In the genomic region with DNA sequence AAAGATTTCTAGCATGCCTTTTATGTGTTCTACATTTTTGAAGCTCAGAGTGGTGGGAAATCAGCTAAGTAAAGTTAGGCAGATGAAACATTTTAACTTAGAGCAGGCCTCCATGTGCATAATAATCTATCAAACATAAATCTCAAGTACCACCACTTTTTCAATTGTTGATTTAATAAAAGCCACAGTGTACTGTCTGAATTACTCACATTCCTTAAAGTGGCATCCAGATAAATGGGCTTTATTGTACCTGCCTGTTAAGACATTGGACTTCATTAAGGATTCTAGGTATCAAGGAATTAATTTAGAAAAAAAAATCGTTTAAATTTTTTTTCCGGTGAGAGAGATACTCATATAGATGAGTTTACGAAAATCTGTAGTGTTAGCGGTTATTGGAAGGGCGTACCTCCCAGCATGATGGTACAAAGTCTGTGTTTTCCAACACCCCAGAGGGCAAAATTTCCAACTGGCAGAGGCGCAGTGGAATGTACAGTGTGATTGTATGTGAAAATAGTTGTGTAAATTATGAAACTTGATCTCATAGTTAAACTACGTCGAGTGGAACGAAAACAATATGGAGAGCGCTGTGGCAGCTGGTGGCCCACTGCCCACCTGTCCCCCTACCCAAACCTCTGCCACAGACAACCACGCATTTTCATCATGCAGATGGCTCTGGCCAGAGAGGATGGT, we compare ENCODE assay signal across 1 cellular context.
TF ChIP-seq lines count a peak whose summit lies in the region.

No MANE protein-coding gene starts in this region.

TF ChIP-seq in HepG2, 621 proteins besides CTCF, POLR2A, EP300 and RAD21 (continued from another document and continues in another):
- TF ChIP-seq, protein P1, sequence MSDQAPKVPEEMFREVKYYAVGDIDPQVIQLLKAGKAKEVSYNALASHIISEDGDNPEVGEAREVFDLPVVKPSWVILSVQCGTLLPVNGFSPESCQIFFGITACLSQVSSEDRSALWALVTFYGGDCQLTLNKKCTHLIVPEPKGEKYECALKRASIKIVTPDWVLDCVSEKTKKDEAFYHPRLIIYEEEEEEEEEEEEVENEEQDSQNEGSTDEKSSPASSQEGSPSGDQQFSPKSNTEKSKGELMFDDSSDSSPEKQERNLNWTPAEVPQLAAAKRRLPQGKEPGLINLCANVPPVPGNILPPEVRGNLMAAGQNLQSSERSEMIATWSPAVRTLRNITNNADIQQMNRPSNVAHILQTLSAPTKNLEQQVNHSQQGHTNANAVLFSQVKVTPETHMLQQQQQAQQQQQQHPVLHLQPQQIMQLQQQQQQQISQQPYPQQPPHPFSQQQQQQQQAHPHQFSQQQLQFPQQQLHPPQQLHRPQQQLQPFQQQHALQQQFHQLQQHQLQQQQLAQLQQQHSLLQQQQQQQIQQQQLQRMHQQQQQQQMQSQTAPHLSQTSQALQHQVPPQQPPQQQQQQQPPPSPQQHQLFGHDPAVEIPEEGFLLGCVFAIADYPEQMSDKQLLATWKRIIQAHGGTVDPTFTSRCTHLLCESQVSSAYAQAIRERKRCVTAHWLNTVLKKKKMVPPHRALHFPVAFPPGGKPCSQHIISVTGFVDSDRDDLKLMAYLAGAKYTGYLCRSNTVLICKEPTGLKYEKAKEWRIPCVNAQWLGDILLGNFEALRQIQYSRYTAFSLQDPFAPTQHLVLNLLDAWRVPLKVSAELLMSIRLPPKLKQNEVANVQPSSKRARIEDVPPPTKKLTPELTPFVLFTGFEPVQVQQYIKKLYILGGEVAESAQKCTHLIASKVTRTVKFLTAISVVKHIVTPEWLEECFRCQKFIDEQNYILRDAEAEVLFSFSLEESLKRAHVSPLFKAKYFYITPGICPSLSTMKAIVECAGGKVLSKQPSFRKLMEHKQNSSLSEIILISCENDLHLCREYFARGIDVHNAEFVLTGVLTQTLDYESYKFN (CRISPR knock-in tag; conservative IDR thresholded peaks at IDR 0.05) = peak; percentile 50
- TF ChIP-seq ZFP36L1 (CRISPR knock-in tag; IDR thresholded peaks at IDR 0.05) = no peak
- TF ChIP-seq, protein P2, sequence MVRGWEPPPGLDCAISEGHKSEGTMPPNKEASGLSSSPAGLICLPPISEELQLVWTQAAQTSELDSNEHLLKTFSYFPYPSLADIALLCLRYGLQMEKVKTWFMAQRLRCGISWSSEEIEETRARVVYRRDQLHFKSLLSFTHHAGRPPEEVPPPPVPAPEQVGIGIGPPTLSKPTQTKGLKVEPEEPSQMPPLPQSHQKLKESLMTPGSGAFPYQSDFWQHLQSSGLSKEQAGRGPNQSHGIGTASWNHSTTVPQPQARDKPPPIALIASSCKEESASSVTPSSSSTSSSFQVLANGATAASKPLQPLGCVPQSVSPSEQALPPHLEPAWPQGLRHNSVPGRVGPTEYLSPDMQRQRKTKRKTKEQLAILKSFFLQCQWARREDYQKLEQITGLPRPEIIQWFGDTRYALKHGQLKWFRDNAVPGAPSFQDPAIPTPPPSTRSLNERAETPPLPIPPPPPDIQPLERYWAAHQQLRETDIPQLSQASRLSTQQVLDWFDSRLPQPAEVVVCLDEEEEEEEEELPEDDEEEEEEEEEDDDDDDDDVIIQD (CRISPR knock-in tag; IDR thresholded peaks at IDR 0.05; ENCODE audit: low read depth) = peak; percentile 17; the same call in 1 of the 2 replicates
- TF ChIP-seq ZNF264 (CRISPR knock-in tag; IDR thresholded peaks at IDR 0.05) = peak; percentile 58; the same call in 1 of the 2 replicates
- TF ChIP-seq ZNF614 (CRISPR knock-in tag; IDR thresholded peaks at IDR 0.05; ENCODE audit: borderline replicate concordance) = 0 out of 2 replicates have a peak, but pooled peaks have one; percentile 46
- TF ChIP-seq, protein P3, sequence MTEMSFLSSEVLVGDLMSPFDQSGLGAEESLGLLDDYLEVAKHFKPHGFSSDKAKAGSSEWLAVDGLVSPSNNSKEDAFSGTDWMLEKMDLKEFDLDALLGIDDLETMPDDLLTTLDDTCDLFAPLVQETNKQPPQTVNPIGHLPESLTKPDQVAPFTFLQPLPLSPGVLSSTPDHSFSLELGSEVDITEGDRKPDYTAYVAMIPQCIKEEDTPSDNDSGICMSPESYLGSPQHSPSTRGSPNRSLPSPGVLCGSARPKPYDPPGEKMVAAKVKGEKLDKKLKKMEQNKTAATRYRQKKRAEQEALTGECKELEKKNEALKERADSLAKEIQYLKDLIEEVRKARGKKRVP (CRISPR knock-in tag; IDR thresholded peaks at IDR 0.05) = no peak
- TF ChIP-seq, protein P4, sequence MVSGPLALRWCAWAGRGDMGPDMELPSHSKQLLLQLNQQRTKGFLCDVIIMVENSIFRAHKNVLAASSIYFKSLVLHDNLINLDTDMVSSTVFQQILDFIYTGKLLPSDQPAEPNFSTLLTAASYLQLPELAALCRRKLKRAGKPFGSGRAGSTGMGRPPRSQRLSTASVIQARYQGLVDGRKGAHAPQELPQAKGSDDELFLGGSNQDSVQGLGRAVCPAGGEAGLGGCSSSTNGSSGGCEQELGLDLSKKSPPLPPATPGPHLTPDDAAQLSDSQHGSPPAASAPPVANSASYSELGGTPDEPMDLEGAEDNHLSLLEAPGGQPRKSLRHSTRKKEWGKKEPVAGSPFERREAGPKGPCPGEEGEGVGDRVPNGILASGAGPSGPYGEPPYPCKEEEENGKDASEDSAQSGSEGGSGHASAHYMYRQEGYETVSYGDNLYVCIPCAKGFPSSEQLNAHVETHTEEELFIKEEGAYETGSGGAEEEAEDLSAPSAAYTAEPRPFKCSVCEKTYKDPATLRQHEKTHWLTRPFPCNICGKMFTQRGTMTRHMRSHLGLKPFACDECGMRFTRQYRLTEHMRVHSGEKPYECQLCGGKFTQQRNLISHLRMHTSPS (CRISPR knock-in tag; IDR thresholded peaks at IDR 0.05; ENCODE audit: low read depth) = no peak; the same call in 1 of the 2 replicates
- TF ChIP-seq, protein P5, sequence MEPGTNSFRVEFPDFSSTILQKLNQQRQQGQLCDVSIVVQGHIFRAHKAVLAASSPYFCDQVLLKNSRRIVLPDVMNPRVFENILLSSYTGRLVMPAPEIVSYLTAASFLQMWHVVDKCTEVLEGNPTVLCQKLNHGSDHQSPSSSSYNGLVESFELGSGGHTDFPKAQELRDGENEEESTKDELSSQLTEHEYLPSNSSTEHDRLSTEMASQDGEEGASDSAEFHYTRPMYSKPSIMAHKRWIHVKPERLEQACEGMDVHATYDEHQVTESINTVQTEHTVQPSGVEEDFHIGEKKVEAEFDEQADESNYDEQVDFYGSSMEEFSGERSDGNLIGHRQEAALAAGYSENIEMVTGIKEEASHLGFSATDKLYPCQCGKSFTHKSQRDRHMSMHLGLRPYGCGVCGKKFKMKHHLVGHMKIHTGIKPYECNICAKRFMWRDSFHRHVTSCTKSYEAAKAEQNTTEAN (CRISPR knock-in tag; conservative IDR thresholded peaks at IDR 0.05) = peak; percentile 98
- 0 out of 2 replicates have a peak, but pooled peaks have one; percentile 36 for TF ChIP-seq EHMT2 (IDR thresholded peaks at IDR 0.05; ENCODE audit: borderline replicate concordance, low read depth, low read length)
- no peak for TF ChIP-seq SOX13 (IDR thresholded peaks at IDR 0.05)
- TF ChIP-seq SOX13 (CRISPR knock-in tag; conservative IDR thresholded peaks at IDR 0.05 in 1 of 2, IDR thresholded peaks at IDR 0.05 in 1 of 2) = peak in 1 of 2 experiments; percentile 15; a peak in 1 of 4 replicates
- TF ChIP-seq ZNF547 (CRISPR knock-in tag; IDR thresholded peaks at IDR 0.05) = no peak
- peak; percentile 56; the same call in 1 of the 2 replicates for TF ChIP-seq SALL1 (CRISPR knock-in tag; IDR thresholded peaks at IDR 0.05)
- no peak for TF ChIP-seq EEA1 (CRISPR knock-in tag; IDR thresholded peaks at IDR 0.05; ENCODE audit: borderline replicate concordance)
- TF ChIP-seq, protein P6, sequence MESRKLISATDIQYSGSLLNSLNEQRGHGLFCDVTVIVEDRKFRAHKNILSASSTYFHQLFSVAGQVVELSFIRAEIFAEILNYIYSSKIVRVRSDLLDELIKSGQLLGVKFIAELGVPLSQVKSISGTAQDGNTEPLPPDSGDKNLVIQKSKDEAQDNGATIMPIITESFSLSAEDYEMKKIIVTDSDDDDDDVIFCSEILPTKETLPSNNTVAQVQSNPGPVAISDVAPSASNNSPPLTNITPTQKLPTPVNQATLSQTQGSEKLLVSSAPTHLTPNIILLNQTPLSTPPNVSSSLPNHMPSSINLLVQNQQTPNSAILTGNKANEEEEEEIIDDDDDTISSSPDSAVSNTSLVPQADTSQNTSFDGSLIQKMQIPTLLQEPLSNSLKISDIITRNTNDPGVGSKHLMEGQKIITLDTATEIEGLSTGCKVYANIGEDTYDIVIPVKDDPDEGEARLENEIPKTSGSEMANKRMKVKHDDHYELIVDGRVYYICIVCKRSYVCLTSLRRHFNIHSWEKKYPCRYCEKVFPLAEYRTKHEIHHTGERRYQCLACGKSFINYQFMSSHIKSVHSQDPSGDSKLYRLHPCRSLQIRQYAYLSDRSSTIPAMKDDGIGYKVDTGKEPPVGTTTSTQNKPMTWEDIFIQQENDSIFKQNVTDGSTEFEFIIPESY (CRISPR knock-in tag; IDR thresholded peaks at IDR 0.05) = peak; percentile 86
- no peak for TF ChIP-seq TCF7 (IDR thresholded peaks at IDR 0.05; ENCODE audit: low read depth)
- no peak for TF ChIP-seq HCFC1 (IDR thresholded peaks at IDR 0.05; ENCODE audit: low read depth, low read length)
- TF ChIP-seq SOX6 (IDR thresholded peaks at IDR 0.05) = no peak
- TF ChIP-seq SOX6 (CRISPR knock-in tag; IDR thresholded peaks at IDR 0.05) = peak; percentile 18; the same call in 1 of the 2 replicates
- TF ChIP-seq HNF4A (CRISPR knock-in tag; IDR thresholded peaks at IDR 0.05) = peak; percentile 75
- TF ChIP-seq, protein P7, sequence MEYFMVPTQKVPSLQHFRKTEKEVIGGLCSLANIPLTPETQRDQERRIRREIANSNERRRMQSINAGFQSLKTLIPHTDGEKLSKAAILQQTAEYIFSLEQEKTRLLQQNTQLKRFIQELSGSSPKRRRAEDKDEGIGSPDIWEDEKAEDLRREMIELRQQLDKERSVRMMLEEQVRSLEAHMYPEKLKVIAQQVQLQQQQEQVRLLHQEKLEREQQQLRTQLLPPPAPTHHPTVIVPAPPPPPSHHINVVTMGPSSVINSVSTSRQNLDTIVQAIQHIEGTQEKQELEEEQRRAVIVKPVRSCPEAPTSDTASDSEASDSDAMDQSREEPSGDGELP (IDR thresholded peaks at IDR 0.05; ENCODE audit: borderline replicate concordance, low read depth) = 0 out of 2 replicates have a peak, but pooled peaks have one; percentile 16
- TF ChIP-seq, protein P8, sequence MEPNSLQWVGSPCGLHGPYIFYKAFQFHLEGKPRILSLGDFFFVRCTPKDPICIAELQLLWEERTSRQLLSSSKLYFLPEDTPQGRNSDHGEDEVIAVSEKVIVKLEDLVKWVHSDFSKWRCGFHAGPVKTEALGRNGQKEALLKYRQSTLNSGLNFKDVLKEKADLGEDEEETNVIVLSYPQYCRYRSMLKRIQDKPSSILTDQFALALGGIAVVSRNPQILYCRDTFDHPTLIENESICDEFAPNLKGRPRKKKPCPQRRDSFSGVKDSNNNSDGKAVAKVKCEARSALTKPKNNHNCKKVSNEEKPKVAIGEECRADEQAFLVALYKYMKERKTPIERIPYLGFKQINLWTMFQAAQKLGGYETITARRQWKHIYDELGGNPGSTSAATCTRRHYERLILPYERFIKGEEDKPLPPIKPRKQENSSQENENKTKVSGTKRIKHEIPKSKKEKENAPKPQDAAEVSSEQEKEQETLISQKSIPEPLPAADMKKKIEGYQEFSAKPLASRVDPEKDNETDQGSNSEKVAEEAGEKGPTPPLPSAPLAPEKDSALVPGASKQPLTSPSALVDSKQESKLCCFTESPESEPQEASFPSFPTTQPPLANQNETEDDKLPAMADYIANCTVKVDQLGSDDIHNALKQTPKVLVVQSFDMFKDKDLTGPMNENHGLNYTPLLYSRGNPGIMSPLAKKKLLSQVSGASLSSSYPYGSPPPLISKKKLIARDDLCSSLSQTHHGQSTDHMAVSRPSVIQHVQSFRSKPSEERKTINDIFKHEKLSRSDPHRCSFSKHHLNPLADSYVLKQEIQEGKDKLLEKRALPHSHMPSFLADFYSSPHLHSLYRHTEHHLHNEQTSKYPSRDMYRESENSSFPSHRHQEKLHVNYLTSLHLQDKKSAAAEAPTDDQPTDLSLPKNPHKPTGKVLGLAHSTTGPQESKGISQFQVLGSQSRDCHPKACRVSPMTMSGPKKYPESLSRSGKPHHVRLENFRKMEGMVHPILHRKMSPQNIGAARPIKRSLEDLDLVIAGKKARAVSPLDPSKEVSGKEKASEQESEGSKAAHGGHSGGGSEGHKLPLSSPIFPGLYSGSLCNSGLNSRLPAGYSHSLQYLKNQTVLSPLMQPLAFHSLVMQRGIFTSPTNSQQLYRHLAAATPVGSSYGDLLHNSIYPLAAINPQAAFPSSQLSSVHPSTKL (CRISPR knock-in tag; IDR thresholded peaks at IDR 0.05) = peak; percentile 57
- no peak for TF ChIP-seq ZNF615 (CRISPR knock-in tag; IDR thresholded peaks at IDR 0.05; ENCODE audit: borderline replicate concordance)
- TF ChIP-seq HNF4G (IDR thresholded peaks at IDR 0.05; ENCODE audit: borderline replicate concordance, low read depth, low read length) = peak; percentile 59; the same call in 1 of the 2 replicates
- TF ChIP-seq HNF4G (CRISPR knock-in tag; IDR thresholded peaks at IDR 0.05; ENCODE audit: borderline replicate concordance, low read depth) = no peak
- 0 out of 2 replicates have a peak, but pooled peaks have one; percentile 36 for TF ChIP-seq ZNF766 (CRISPR knock-in tag; IDR thresholded peaks at IDR 0.05; ENCODE audit: borderline replicate concordance)
- TF ChIP-seq GATAD2A (CRISPR knock-in tag; IDR thresholded peaks at IDR 0.05) = 0 out of 2 replicates have a peak, but pooled peaks have one; percentile 12
- TF ChIP-seq, protein P9, sequence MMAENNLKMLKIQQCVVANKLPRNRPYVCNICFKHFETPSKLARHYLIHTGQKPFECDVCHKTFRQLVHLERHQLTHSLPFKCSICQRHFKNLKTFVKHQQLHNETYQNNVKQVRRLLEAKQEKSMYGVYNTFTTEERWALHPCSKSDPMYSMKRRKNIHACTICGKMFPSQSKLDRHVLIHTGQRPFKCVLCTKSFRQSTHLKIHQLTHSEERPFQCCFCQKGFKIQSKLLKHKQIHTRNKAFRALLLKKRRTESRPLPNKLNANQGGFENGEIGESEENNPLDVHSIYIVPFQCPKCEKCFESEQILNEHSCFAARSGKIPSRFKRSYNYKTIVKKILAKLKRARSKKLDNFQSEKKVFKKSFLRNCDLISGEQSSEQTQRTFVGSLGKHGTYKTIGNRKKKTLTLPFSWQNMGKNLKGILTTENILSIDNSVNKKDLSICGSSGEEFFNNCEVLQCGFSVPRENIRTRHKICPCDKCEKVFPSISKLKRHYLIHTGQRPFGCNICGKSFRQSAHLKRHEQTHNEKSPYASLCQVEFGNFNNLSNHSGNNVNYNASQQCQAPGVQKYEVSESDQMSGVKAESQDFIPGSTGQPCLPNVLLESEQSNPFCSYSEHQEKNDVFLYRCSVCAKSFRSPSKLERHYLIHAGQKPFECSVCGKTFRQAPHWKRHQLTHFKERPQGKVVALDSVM (CRISPR knock-in tag; IDR thresholded peaks at IDR 0.05) = 0 out of 2 replicates have a peak, but pooled peaks have one; percentile 10
- TF ChIP-seq SIX4 (CRISPR knock-in tag; IDR thresholded peaks at IDR 0.05) = peak; percentile 88
- peak; percentile 91 for TF ChIP-seq SIX1 (CRISPR knock-in tag; IDR thresholded peaks at IDR 0.05; ENCODE audit: borderline replicate concordance)
- peak; percentile 67 for TF ChIP-seq TEAD3 (CRISPR knock-in tag; optimal IDR thresholded peaks at IDR 0.05; ENCODE audit: borderline replicate concordance)
